8 cellular contexts compared by ENCODE assay signal in the genomic region with DNA sequence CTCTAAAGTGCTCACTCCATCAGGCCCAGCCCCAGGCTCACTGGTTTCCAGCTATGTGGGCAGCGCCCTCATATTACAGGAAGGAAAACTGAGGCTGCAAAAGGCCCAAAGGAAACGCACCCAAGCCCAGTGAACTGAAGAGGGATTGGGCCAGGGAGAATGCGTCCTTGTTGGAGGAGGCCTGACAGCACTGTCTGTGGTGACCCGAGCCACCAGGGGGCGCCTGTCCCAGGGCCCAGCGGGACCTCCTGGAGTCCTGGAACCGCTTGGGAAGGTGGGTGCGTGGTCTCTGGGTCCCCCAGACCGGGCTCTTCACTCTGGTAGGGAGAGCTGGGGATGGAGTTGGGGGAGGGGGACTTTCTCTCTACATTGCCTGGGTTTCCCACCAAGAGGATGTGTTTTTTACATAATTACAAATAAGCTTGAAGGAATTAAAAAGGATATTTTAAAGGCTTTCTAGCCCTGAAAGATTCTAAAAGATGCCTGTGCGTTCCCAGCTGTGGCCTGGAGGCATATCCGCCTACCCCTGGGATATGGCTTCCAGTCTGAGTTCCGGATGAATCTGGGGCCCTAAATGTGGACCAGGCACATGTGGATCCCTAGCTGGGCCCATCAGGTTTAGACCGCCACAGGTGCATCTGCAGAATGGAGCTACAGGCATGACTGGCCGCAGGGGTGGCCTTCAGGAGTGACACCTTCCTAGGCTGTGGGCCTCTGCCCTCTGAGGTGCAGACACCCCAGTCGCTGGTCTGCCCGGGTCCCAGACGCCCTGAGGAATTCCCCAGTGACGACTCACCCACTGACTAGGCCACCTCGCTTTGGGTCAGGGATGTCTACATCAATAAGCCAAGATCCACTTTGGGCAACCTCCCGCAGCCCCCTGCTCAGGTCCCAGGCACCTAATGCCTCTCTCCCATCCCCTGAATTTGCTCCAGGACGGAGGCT. TPM values are rescaled to one million over a fixed set of nuclear protein-coding genes. Genes with fewer than 3 reads are reported as not detected.
A peak's percentile ranks its signal among the peaks of the same experiment; 100 is the strongest.
DNase-seq lines count a peak whose midpoint lies in the region; ATAC-seq and TF ChIP-seq lines count a peak whose summit lies in the region.

No MANE protein-coding gene starts in this region.

- no peak overlapping the region for H2BK12ac ChIP-seq in trophoblast cell (ENCODE audit: low read length)

- H3K4me1 Mint-ChIP-seq in activated naive CD4-positive, alpha-beta T cell treated with anti-CD3 and anti-CD28 coated beads for 36 hours (ENCODE audit: low read depth) = peaks cover 22% of the 10 kb centered on the region
- no peaks in the 10 kb centered on the region for H3K4me1 Mint-ChIP-seq in type B pancreatic cell (ENCODE audit: unreplicated experiment)

- no peak overlapping the region for H4K12ac ChIP-seq in trophoblast cell (ENCODE audit: low read depth, low read length)

- no peaks in the 10 kb centered on the region for H3K9me3 Mint-ChIP-seq in activated naive CD4-positive, alpha-beta T cell treated with anti-CD3 and anti-CD28 coated beads for 36 hours
- H3K9me3 Mint-ChIP-seq in type B pancreatic cell = no peaks in the 10 kb centered on the region

- intact Hi-C loops in activated naive CD4-positive, alpha-beta T cell treated with anti-CD3 and anti-CD28 coated beads for 36 hours (cut with micrococcal nuclease) = loop anchor here (1.0 kb wide), 5 partner anchors 34 to 736 kb away; a partner anchor contains a TSS

- peaks cover 5% of the 10 kb centered on the region in 2 experiments for H3K4me1 ChIP-seq in trophoblast cell (ENCODE audit: control insufficient read depth in 1 of 2, insufficient read depth in 2 of 2, low read length in 2 of 2)

- H3K9ac ChIP-seq in trophoblast cell (ENCODE audit: low read length) = peak overlapping the region; percentile 12

- H2BK120ac ChIP-seq in trophoblast cell (ENCODE audit: insufficient read depth, low read length, poor library complexity) = no peak overlapping the region

- H3K27me3 ChIP-seq in trophoblast cell (ENCODE audit: insufficient read depth, low read length) = no peaks in the 10 kb centered on the region

- peak; percentile 98 for ATAC-seq in SK-N-SH treated with all-trans-retinoic acid at 6 μM for 48 hours
- no peak for ATAC-seq in GM21786 (IDR thresholded peaks at IDR 0.05; ENCODE audit: unreplicated experiment)

- H2AK5ac ChIP-seq in trophoblast cell (ENCODE audit: low read length) = no peak overlapping the region

- H3K4me3 ChIP-seq in trophoblast cell (ENCODE audit: low read depth, low read length) = no peak overlapping the region

- H3K36me3 Mint-ChIP-seq in activated naive CD4-positive, alpha-beta T cell treated with anti-CD3 and anti-CD28 coated beads for 36 hours (ENCODE audit: low read depth) = no peaks in the 10 kb centered on the region
- H3K36me3 Mint-ChIP-seq in type B pancreatic cell = no peaks in the 10 kb centered on the region

- no peaks in the 10 kb centered on the region for H3K27me3 Mint-ChIP-seq in activated naive CD4-positive, alpha-beta T cell treated with anti-CD3 and anti-CD28 coated beads for 36 hours (ENCODE audit: low read depth)
- H3K27me3 Mint-ChIP-seq in type B pancreatic cell = no peaks in the 10 kb centered on the region

- H2BK5ac ChIP-seq in trophoblast cell (ENCODE audit: low read depth, low read length, poor library complexity) = no peak overlapping the region

- CTCF ChIA-PET in activated naive CD4-positive, alpha-beta T cell treated with anti-CD3 and anti-CD28 coated beads for 36 hours (lab: Charles Lee) = interaction anchor here (0.6 to 7.1 kb wide), 45 partner anchors 9 to 482 kb away, joined by 3 to 99 read pairs (median 4); a partner anchor contains a TSS

- in situ Hi-C loops in KBM-7 (cut with MboI; ENCODE audit: low pct_unique_long_range_greater_than_20kb, low sequenced_read_pairs) = no loop called here

- no peaks in the 10 kb centered on the region for H3K9me3 ChIP-seq in trophoblast cell (ENCODE audit: insufficient read depth, low read depth, low read length)

- no peak overlapping the region for H3K23ac ChIP-seq in trophoblast cell (ENCODE audit: low read length)

- H3K27ac ChIP-seq in trophoblast cell (ENCODE audit: low read depth, low read length) = no peak overlapping the region

- H3K4me3 Mint-ChIP-seq in activated naive CD4-positive, alpha-beta T cell treated with anti-CD3 and anti-CD28 coated beads for 36 hours = no peak overlapping the region
- no peak overlapping the region for H3K4me3 Mint-ChIP-seq in type B pancreatic cell

- no peak overlapping the region for H4K8ac ChIP-seq in trophoblast cell (ENCODE audit: low read depth, low read length)

- TF ChIP-seq CTCF in GM12874 (IDR thresholded peaks at IDR 0.05; ENCODE audit: insufficient read depth, low read depth, low read length) (peak; percentile 97), type B pancreatic cell (conservative IDR thresholded peaks at IDR 0.05) (peak; percentile 96)

- no peak overlapping the region for H3K27ac Mint-ChIP-seq in activated naive CD4-positive, alpha-beta T cell treated with anti-CD3 and anti-CD28 coated beads for 36 hours
- H3K27ac Mint-ChIP-seq in type B pancreatic cell = no peak overlapping the region

- H4K91ac ChIP-seq in trophoblast cell (ENCODE audit: low read depth, low read length) = no peak overlapping the region

- WGBS in trophoblast cell (ENCODE audit: extremely low coverage, insufficient coverage, insufficient read length) = no CpG with 5 or more reads among the region's 21 CpGs

- H2AFZ ChIP-seq in trophoblast cell (ENCODE audit: insufficient read depth, low read length, poor library complexity) = no peak overlapping the region

- no peak overlapping the region for H3K4ac ChIP-seq in trophoblast cell (ENCODE audit: low read depth, low read length)

- H3K18ac ChIP-seq in trophoblast cell (ENCODE audit: low read length) = no peak overlapping the region

- no peak overlapping the region for H3K14ac ChIP-seq in trophoblast cell (ENCODE audit: low read length)

- no peaks in the 10 kb centered on the region for H3K36me3 ChIP-seq in trophoblast cell (ENCODE audit: control insufficient read depth in 1 of 2, insufficient read depth in 2 of 2, low read length in 2 of 2)

- H3K79me2 ChIP-seq in trophoblast cell (ENCODE audit: control insufficient read depth, insufficient read depth, low read length, poor library complexity) = no peaks in the 10 kb centered on the region

- DNase-seq in KBM-7 = peak; percentile 74
- peak; percentile 89 for DNase-seq in activated naive CD4-positive, alpha-beta T cell treated with anti-CD3 and anti-CD28 coated beads for 36 hours
- peak; percentile 75 for DNase-seq in glomerular visceral epithelial cell (ENCODE audit: extremely low spot score)
- DNase-seq in trophoblast cell = peak; percentile 57 to 85
- DNase-seq in type B pancreatic cell (ENCODE audit: extremely low spot score, unreplicated experiment) = peak; percentile 83

- no peaks in the 10 kb centered on the region for H3K79me1 ChIP-seq in trophoblast cell (ENCODE audit: low read length)

- no peak overlapping the region for H3K4me2 ChIP-seq in trophoblast cell (ENCODE audit: low read length)

TF ChIP-seq in SK-N-SH treated with all-trans-retinoic acid at 6 μM for 48 hours, 23 proteins besides CTCF, POLR2A, EP300 and RAD21:
- TF ChIP-seq SNAI2 (CRISPR knock-in tag; IDR thresholded peaks at IDR 0.05) (no peak), TCF4 (CRISPR knock-in tag; IDR thresholded peaks at IDR 0.05; ENCODE audit: borderline replicate concordance) (no peak), RARB (CRISPR knock-in tag; IDR thresholded peaks at IDR 0.05) (no peak)
- TF ChIP-seq, protein P1, sequence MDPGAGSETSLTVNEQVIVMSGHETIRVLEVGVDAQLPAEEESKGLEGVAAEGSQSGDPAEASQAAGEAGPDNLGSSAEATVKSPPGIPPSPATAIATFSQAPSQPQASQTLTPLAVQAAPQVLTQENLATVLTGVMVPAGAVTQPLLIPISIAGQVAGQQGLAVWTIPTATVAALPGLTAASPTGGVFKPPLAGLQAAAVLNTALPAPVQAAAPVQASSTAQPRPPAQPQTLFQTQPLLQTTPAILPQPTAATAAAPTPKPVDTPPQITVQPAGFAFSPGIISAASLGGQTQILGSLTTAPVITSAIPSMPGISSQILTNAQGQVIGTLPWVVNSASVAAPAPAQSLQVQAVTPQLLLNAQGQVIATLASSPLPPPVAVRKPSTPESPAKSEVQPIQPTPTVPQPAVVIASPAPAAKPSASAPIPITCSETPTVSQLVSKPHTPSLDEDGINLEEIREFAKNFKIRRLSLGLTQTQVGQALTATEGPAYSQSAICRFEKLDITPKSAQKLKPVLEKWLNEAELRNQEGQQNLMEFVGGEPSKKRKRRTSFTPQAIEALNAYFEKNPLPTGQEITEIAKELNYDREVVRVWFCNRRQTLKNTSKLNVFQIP (CRISPR knock-in tag; IDR thresholded peaks at IDR 0.05; ENCODE audit: borderline replicate concordance, low read depth) = no peak
TF ChIP-seq in SK-N-SH treated with all-trans-retinoic acid at 6 μM for 48 hours: peak in this region for 0.

RNA-seq across cellular contexts. Expression of a gene that starts 4.2 kb away (rescaled TPM):
- total RNA-seq in activated naive CD4-positive, alpha-beta T cell treated with anti-CD3 and anti-CD28 coated beads for 36 hours = not detected
- polyA plus RNA-seq in trophoblast cell (2013) = 0.08 TPM in 2 replicates
- total RNA-seq in type B pancreatic cell (ENCODE audit: low replicate concordance) = not detected in 2 replicates

RNA-seq across cellular contexts. Expression of a gene that starts 21.6 kb away (rescaled TPM):
- not detected for total RNA-seq in activated naive CD4-positive, alpha-beta T cell treated with anti-CD3 and anti-CD28 coated beads for 36 hours
- 0.01 TPM in 2 replicates for polyA plus RNA-seq in trophoblast cell (2013)
- 0.40 and 1.8 TPM in 2 replicates for total RNA-seq in type B pancreatic cell (ENCODE audit: low replicate concordance)

RNA-seq across cellular contexts. Expression of a gene that starts 34.2 kb away (rescaled TPM):
- 1 to 10 TPM; 9.2 TPM for total RNA-seq in activated naive CD4-positive, alpha-beta T cell treated with anti-CD3 and anti-CD28 coated beads for 36 hours
- polyA plus RNA-seq in trophoblast cell (2013) = 27.5 and 28.6 TPM in 2 replicates
- total RNA-seq in type B pancreatic cell (ENCODE audit: low replicate concordance) = 28.7 and 44.8 TPM in 2 replicates

RNA-seq across cellular contexts. Expression of a gene that starts 52.1 kb away (rescaled TPM):
- 100 to 1,000 TPM; 127 to 129 TPM for total RNA-seq in activated naive CD4-positive, alpha-beta T cell treated with anti-CD3 and anti-CD28 coated beads for 36 hours
- 124 and 126 TPM in 2 replicates for polyA plus RNA-seq in trophoblast cell (2013)
- total RNA-seq in type B pancreatic cell (ENCODE audit: low replicate concordance) = 104 and 141 TPM in 2 replicates
